ENCODE assay signal across 9 cellular contexts in genomic region chr2:215772003-215772402, GRCh38.
DNase-seq lines count a peak whose midpoint lies in the region; ATAC-seq and TF ChIP-seq lines count a peak whose summit lies in the region.
"Had no signal": no experiment of that assay in that cellular context is flagged by ENCODE, and none has a peak within 500 bp of the region (broad histone marks: within the 10 kb centered on the region; RNA-seq: fewer than 3 reads in every experiment).

No MANE protein-coding gene starts in this region.

- in situ Hi-C loops in ACHN (cut with HindIII; ENCODE audit: low pct_ligation_motif_present, low pct_unique_long_range_greater_than_20kb, low sequenced_read_pairs) = no loop called here

- H3K4me3 ChIP-seq in ectodermal cell (ENCODE audit: insufficient read depth, low read depth, low read length) = peak overlapping the region; percentile 4
- H3K4me3 ChIP-seq in muscle layer of colon (ENCODE audit: low read depth in 1 of 2, low read length in 2 of 2) = no peak overlapping the region

- no peak for TF ChIP-seq CTCF in RWPE1 (conservative IDR thresholded peaks at IDR 0.05; ENCODE audit: low read depth)

- H3K4me1 ChIP-seq in ectodermal cell (ENCODE audit: control insufficient read depth, insufficient read depth, low read length) (peaks cover 19% of the 10 kb centered on the region), muscle layer of colon (ENCODE audit: insufficient read depth, low read length) (peaks cover 26% of the 10 kb centered on the region)

- H3K27me3 ChIP-seq in ectodermal cell (ENCODE audit: control insufficient read depth, insufficient read depth, low read length, poor library complexity, severe bottlenecking) = no peaks in the 10 kb centered on the region
- no peaks in the 10 kb centered on the region for H3K27me3 ChIP-seq in muscle layer of colon (ENCODE audit: control insufficient read depth in 1 of 2, insufficient read depth in 2 of 2, low read length in 2 of 2)

- POLR2A ChIA-PET in RWPE1 (lab: Yijun Ruan, JAX; ENCODE audit: low non-redundant PET) = no interaction called here

- 48 to 78% methylated on average over 1 of the region's 1 CpG for WGBS in ectodermal cell, 2 experiments

- CTCF ChIA-PET in RWPE1 (lab: Yijun Ruan, JAX) = no interaction called here

- ATAC-seq in GM18858 (IDR thresholded peaks at IDR 0.05; ENCODE audit: unreplicated experiment) (no peak), sciatic nerve (no peak)

- intact Hi-C loops in sciatic nerve (cut with DNase I) = no loop called here

- no peaks in the 10 kb centered on the region for H3K9me3 ChIP-seq in ectodermal cell (ENCODE audit: control insufficient read depth, low read length)
- H3K9me3 ChIP-seq in muscle layer of colon (ENCODE audit: low read length) = no peaks in the 10 kb centered on the region

- H3K36me3 ChIP-seq in ectodermal cell (ENCODE audit: control insufficient read depth, insufficient read depth, low read length) = no peaks in the 10 kb centered on the region
- no peaks in the 10 kb centered on the region for H3K36me3 ChIP-seq in muscle layer of colon (ENCODE audit: insufficient read depth, low read length)

- DNase-seq in ACHN = peak; percentile 77
- peak; percentile 10 for DNase-seq in LoVo (ENCODE audit: low spot score)
- DNase-seq in RWPE1 (ENCODE audit: low spot score) = no peak
- no peak for DNase-seq in NCI-H2029 (lab: John Stamatoyannopoulos, UW)
- no peak for DNase-seq in sciatic nerve (ENCODE audit: low spot score)
- DNase-seq: activated B cell treated with CpG ODN at 0.5 μM for 24 hours had no signal

- H3K27ac ChIP-seq in ectodermal cell (ENCODE audit: insufficient read depth, low read depth, low read length, poor library complexity, severe bottlenecking) = no peak overlapping the region
- H3K27ac ChIP-seq in muscle layer of colon (ENCODE audit: low read depth, low read length) = peak overlapping the region; percentile 8
- no peak overlapping the region for H3K27ac ChIP-seq in RWPE1

- no peak overlapping the region for H3K9ac ChIP-seq in muscle layer of colon (ENCODE audit: low read length)

Comparison
In these comparisons a context has a peak if more than half of its experiments do, and no peak if none do; other contexts are left out.
1. DNase-seq: peak in ACHN (single experiment) and LoVo (single experiment); none in RWPE1 (single experiment), NCI-H2029 (single experiment) and sciatic nerve (single experiment).